Comparison of ENCODE assay signal across 8 cellular contexts in genomic region chr16:69112285-69113129, GRCh38. TPM values are rescaled to one million over a fixed set of nuclear protein-coding genes. Genes with fewer than 3 reads are reported as not detected.
DNase-seq lines count a peak whose midpoint lies in the region; ATAC-seq, FAIRE-seq and TF ChIP-seq lines count a peak whose summit lies in the region.

No MANE protein-coding gene starts in this region.

- TF ChIP-seq CTCF in osteocyte (IDR thresholded peaks at IDR 0.05), result peak; percentile 74

- peaks cover 2% of the 10 kb centered on the region for H3K4me1 Mint-ChIP-seq in activated CD8-positive, alpha-beta memory T cell treated with anti-CD3 and anti-CD28 coated beads, Interleukin-2, amount 10 ng/mL, durations not matched to agents 7 days and 5 days
- peaks cover 8% of the 10 kb centered on the region for H3K4me1 Mint-ChIP-seq in osteocyte (ENCODE audit: unreplicated experiment)

- no peaks in the 10 kb centered on the region for H3K36me3 Mint-ChIP-seq in activated CD8-positive, alpha-beta memory T cell treated with anti-CD3 and anti-CD28 coated beads, Interleukin-2, amount 10 ng/mL, durations not matched to agents 7 days and 5 days
- peaks cover 12% of the 10 kb centered on the region for H3K36me3 Mint-ChIP-seq in osteocyte (ENCODE audit: unreplicated experiment)

- DNase-seq in A172 (ENCODE audit: low spot score), result peak; percentile 56
- DNase-seq in GM12891 (ENCODE audit: insufficient read length, low spot score), result peak; percentile 80
- DNase-seq in NCI-H69 (lab: John Stamatoyannopoulos, UW), result peak; percentile 39
- peak; percentile 65 for DNase-seq in activated CD8-positive, alpha-beta memory T cell treated with anti-CD3 and anti-CD28 coated beads, Interleukin-2, amount 10 ng/mL, durations not matched to agents 7 days and 5 days
- DNase-seq in fibroblast of gingiva (ENCODE audit: low read depth), result peak; percentile 24
- no peak for DNase-seq in osteocyte (ENCODE audit: extremely low spot score, unreplicated experiment)

- no peak for TF ChIP-seq POLR2A in GM12891 (IDR thresholded peaks at IDR 0.05; ENCODE audit: low read depth, low read length)

- ATAC-seq in activated CD8-positive, alpha-beta memory T cell treated with anti-CD3 and anti-CD28 coated beads, Interleukin-2, amount 10 ng/mL, durations not matched to agents 7 days and 5 days, result peak; percentile 74
- ATAC-seq in GM19035 (IDR thresholded peaks at IDR 0.05; ENCODE audit: unreplicated experiment), result no peak
- ATAC-seq in HG02588 (IDR thresholded peaks at IDR 0.05; ENCODE audit: unreplicated experiment), result no peak

- FAIRE-seq in GM12891 (lab: Jason Lieb, UNC), result peak; percentile 68

- CTCF ChIA-PET in activated CD8-positive, alpha-beta memory T cell treated with anti-CD3 and anti-CD28 coated beads, Interleukin-2, amount 10 ng/mL, durations not matched to agents 7 days and 5 days (lab: Charles Lee), result interaction anchor here (0.5 to 6.0 kb wide), 14 partner anchors 10 to 282 kb away, joined by 3 to 47 read pairs (median 3); no protein-coding TSS in a partner anchor

- no peaks in the 10 kb centered on the region for H3K9me3 Mint-ChIP-seq in activated CD8-positive, alpha-beta memory T cell treated with anti-CD3 and anti-CD28 coated beads, Interleukin-2, amount 10 ng/mL, durations not matched to agents 7 days and 5 days (ENCODE audit: low read depth)
- H3K9me3 Mint-ChIP-seq in osteocyte (ENCODE audit: unreplicated experiment), result no peaks in the 10 kb centered on the region

- H3K27ac Mint-ChIP-seq in activated CD8-positive, alpha-beta memory T cell treated with anti-CD3 and anti-CD28 coated beads, Interleukin-2, amount 10 ng/mL, durations not matched to agents 7 days and 5 days, result no peak overlapping the region
- no peak overlapping the region for H3K27ac Mint-ChIP-seq in osteocyte (ENCODE audit: unreplicated experiment)

- H3K27me3 Mint-ChIP-seq in activated CD8-positive, alpha-beta memory T cell treated with anti-CD3 and anti-CD28 coated beads, Interleukin-2, amount 10 ng/mL, durations not matched to agents 7 days and 5 days, result peaks cover 11% of the 10 kb centered on the region
- H3K27me3 Mint-ChIP-seq in osteocyte (ENCODE audit: unreplicated experiment), result no peaks in the 10 kb centered on the region

- no peak overlapping the region for H3K4me3 Mint-ChIP-seq in activated CD8-positive, alpha-beta memory T cell treated with anti-CD3 and anti-CD28 coated beads, Interleukin-2, amount 10 ng/mL, durations not matched to agents 7 days and 5 days
- H3K4me3 Mint-ChIP-seq in osteocyte (ENCODE audit: unreplicated experiment), result no peak overlapping the region

TF ChIP-seq in GM12891, 5 proteins besides CTCF, POLR2A, EP300 and RAD21:
- TF ChIP-seq POLR2AphosphoS5 (IDR thresholded peaks at IDR 0.05; ENCODE audit: low read depth, low read length) (no peak), SPI1 (IDR thresholded peaks at IDR 0.05; ENCODE audit: low read depth, low read length) (no peak), TAF1 (IDR thresholded peaks at IDR 0.05; ENCODE audit: low read depth, low read length) (no peak), POU2F2 (IDR thresholded peaks at IDR 0.05; ENCODE audit: low read depth, low read length) (no peak)

RNA-seq across cellular contexts. Expression of gene HAS3, which starts 7.1 kb away (rescaled TPM):
- total RNA-seq in A172 (2014; rRNA removed; shearing (Covaris generic)), result 0.31 and 0.38 TPM in 2 replicates
- polyA plus RNA-seq in GM12891 (2012; ENCODE audit: low read depth, missing spikeins), result 0.31 TPM
- total RNA-seq in activated CD8-positive, alpha-beta memory T cell treated with anti-CD3 and anti-CD28 coated beads, Interleukin-2, amount 10 ng/mL, durations not matched to agents 7 days and 5 days, result under 1 TPM; 0.29 to 0.47 TPM
- 0.89 and 1.6 TPM in 2 replicates for total RNA-seq in osteocyte

RNA-seq across cellular contexts. Expression of gene CHTF8, which starts 19.9 kb away (rescaled TPM):
- total RNA-seq in A172 (2014; rRNA removed; shearing (Covaris generic)), result 30.5 and 36.0 TPM in 2 replicates
- polyA plus RNA-seq in GM12891 (2012; ENCODE audit: low read depth, missing spikeins), result 83.6 TPM
- total RNA-seq in activated CD8-positive, alpha-beta memory T cell treated with anti-CD3 and anti-CD28 coated beads, Interleukin-2, amount 10 ng/mL, durations not matched to agents 7 days and 5 days, result 100 to 1,000 TPM; 133 to 147 TPM
- 88.0 and 91.7 TPM in 2 replicates for total RNA-seq in osteocyte

RNA-seq across cellular contexts. Expression of gene UTP4, which starts 19.9 kb away (rescaled TPM):
- 28.0 and 30.9 TPM in 2 replicates for total RNA-seq in A172 (2014; rRNA removed; shearing (Covaris generic))
- 52.6 TPM for polyA plus RNA-seq in GM12891 (2012; ENCODE audit: low read depth, missing spikeins)
- total RNA-seq in activated CD8-positive, alpha-beta memory T cell treated with anti-CD3 and anti-CD28 coated beads, Interleukin-2, amount 10 ng/mL, durations not matched to agents 7 days and 5 days, result 10 to 100 TPM; 57.7 to 82.3 TPM
- 41.6 and 41.8 TPM in 2 replicates for total RNA-seq in osteocyte
